ENCODE assay signal across 8 cellular contexts in the genomic region with DNA sequence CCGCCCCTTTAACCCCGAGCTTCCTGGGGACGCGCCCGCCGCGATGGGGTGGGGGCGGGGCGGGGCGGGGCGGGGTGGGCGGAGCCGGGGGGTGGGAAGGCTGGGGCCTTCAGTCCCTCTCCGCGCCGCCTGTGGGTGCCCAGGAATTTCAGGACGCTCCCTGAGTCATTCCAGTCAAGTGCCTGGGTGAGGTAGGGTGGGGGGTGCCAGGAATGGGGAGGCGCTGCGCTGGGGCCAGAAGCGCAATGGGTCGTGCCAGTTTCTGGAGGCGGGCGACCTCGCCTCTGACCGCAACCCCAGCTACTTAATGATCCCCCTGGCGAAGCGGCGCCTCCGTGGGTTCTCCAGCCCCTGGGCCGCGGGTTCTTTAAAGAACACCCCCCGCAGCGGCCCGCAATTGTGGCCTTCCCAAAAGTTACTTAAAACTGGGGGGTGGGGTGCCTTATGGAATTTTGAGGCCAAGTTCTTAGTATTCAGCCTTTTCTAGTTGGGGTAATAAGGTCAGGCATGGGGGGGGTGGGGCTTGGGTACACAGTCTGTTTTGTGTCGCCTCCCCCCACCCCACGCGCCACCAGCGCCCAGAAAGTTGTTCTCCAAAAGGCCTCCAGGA. TPM values are rescaled to one million over a fixed set of nuclear protein-coding genes. Genes with fewer than 3 reads are reported as not detected.
DNase-seq lines count a peak whose midpoint lies in the region; ATAC-seq and TF ChIP-seq lines count a peak whose summit lies in the region.

No MANE protein-coding gene starts in this region.

- H3K36me3 ChIP-seq in KOPT-K1 (ENCODE audit: insufficient read depth, low read length) = peaks cover 10% of the 10 kb centered on the region
- no peaks in the 10 kb centered on the region for H3K36me3 ChIP-seq in right lobe of liver
- no peaks in the 10 kb centered on the region for H3K36me3 ChIP-seq in suprapubic skin

- ATAC-seq in right lobe of liver (peak; percentile 42 to 56 (median 48)), GM21723 (IDR thresholded peaks at IDR 0.05; ENCODE audit: unreplicated experiment) (no peak)

- 0% methylated on average over 10 of the region's 38 CpGs for WGBS in right lobe of liver (ENCODE audit: insufficient coverage, low coverage, low lambda C conversion rate, missing lambda C conversion rate)
- 0% methylated on average over 17 of the region's 38 CpGs for WGBS in suprapubic skin

- H3K4me1 ChIP-seq in right lobe of liver (peaks cover 0 to 45% (median 22%) of the 10 kb centered on the region in 4 donors), suprapubic skin (peaks cover 77% of the 10 kb centered on the region)

- TF ChIP-seq CTCF in right lobe of liver (IDR thresholded peaks at IDR 0.05) = no peak
- no peak for TF ChIP-seq CTCF in suprapubic skin (IDR thresholded peaks at IDR 0.05)

- no peak for TF ChIP-seq POLR2A in right lobe of liver (IDR thresholded peaks at IDR 0.05)
- no peak for TF ChIP-seq POLR2A in suprapubic skin (IDR thresholded peaks at IDR 0.05)

- H3K4me3 ChIP-seq in right lobe of liver (peak overlapping the region; percentile 63 to 70 (median 67)), suprapubic skin (peak overlapping the region; percentile 71)

- H3K9me3 ChIP-seq in KOPT-K1 (ENCODE audit: insufficient read depth, low read length, poor library complexity, severe bottlenecking) = no peaks in the 10 kb centered on the region
- no peaks in the 10 kb centered on the region for H3K9me3 ChIP-seq in right lobe of liver
- H3K9me3 ChIP-seq in suprapubic skin = no peaks in the 10 kb centered on the region

- intact Hi-C loops in right lobe of liver (cut with DNase I) = loop anchor here in 1 of 2 donors (10.0 kb wide), 1 partner anchor 47 kb away; no protein-coding TSS in a partner anchor

- H3K27ac ChIP-seq in KOPT-K1 (ENCODE audit: low read depth, low read length, poor library complexity, severe bottlenecking) (peak overlapping the region; percentile 91), right lobe of liver (peak overlapping the region; percentile 72 to 92 (median 87)), suprapubic skin (peak overlapping the region; percentile 89)

- peak; percentile 47 to 73 (median 62) for DNase-seq in NCI-H1417 (lab: John Stamatoyannopoulos, UW)
- DNase-seq in NCI-H1417 treated with DMSO at 0.1 percent for 48 hours (lab: John Stamatoyannopoulos, UW) = no peak
- DNase-seq in SW 1271 (lab: John Stamatoyannopoulos, UW) = peak; percentile 81 to 87
- DNase-seq in dedifferentiated amniotic fluid mesenchymal stem cell (ENCODE audit: extremely low spot score) = peak; percentile 88
- peak; percentile 88 to 92 (median 90) for DNase-seq in right lobe of liver
- DNase-seq in suprapubic skin (ENCODE audit: low spot score in 2 of 2) = peak; percentile 89 to 91

- no peak for TF ChIP-seq EP300 in suprapubic skin (IDR thresholded peaks at IDR 0.05)

- no peaks in the 10 kb centered on the region for H3K27me3 ChIP-seq in right lobe of liver
- no peaks in the 10 kb centered on the region for H3K27me3 ChIP-seq in suprapubic skin

RNA-seq across cellular contexts. Expression of a gene that starts 0.8 kb away (rescaled TPM):
- total RNA-seq in right lobe of liver = 10 to 100 TPM; 30.0 to 48.0 (median 38.8) TPM
- total RNA-seq in suprapubic skin = 100 to 1,000 TPM in 2 of 4 donors, 10 to 100 TPM in 2; 46.7 to 144 (median 96.9) TPM
